Comparison of ENCODE assay signal across 20 cellular contexts in genomic region chr11:7421136-7421535, GRCh38.
"Had no signal": no experiment of that assay in that cellular context is flagged by ENCODE, and none has a peak within 500 bp of the region (broad histone marks: within the 10 kb centered on the region; RNA-seq: fewer than 3 reads in every experiment).

No MANE protein-coding gene starts in this region.

- H3K27ac ChIP-seq: RWPE1 had no signal

- ATAC-seq: HepG2, SK-N-SH treated with all-trans-retinoic acid at 6 μM for 48 hours had no signal

- DNase-seq: IMR-90, Karpas-422, KG1, MM.1S, NCI-H1092 treated with DMSO at 0.1 percent for 48 hours, NCI-H1436, NCI-H187, NCI-H2029, NCI-H2081 treated with DMSO at 0.1 percent for 48 hours, NCI-H2171, NCI-H226, NCI-H446, NCI-H510A, NCI-H524 treated with DMSO at 0.1 percent for 48 hours, NCI-H69, NCI-H774, SHP77 had no signal
